Comparison of ENCODE assay signal across 21 cellular contexts in the genomic region with DNA sequence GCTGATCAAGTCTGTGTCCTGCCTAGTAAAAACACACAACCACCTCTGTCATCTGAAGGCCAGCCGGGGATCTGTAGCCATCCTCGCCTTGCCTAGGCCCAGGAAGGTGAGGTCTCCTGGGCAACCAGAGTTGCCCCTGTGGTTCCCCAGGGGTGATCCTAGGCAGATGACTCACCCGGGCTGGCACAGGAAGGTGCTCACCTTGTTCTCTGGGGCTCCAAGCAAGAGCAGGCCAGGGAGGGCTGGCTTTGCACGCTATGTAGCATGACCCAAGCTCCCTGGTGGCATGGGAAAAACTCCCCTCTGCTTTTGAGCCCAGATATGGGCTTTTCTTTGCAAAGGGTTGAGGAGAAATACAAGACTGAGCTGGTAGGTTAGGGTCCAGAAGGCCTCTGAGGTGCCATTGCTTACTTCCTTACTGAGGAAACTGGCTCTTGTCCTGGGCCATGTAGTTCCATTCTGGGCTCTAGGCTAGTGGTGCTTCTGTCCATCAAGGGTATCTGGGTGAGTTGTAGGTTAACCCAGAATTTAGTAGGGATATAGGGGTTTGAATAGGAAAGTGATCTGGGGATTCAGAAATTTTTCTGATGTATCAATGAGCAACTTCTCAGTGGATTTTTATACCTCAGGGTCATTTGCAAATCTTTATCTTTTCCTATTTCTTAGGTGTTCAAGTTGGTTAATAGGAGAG.
A peak's percentile ranks its signal among the peaks of the same experiment; 100 is the strongest.
DNase-seq lines count a peak whose midpoint lies in the region; ATAC-seq, FAIRE-seq and TF ChIP-seq lines count a peak whose summit lies in the region.
"Had no signal": no experiment of that assay in that cellular context is flagged by ENCODE, and none has a peak within 500 bp of the region (broad histone marks: within the 10 kb centered on the region; RNA-seq: fewer than 3 reads in every experiment).

No MANE protein-coding gene starts in this region.

- SMC1A ChIA-PET in GM12878 (lab: Charles Lee; ENCODE audit: uncharacterized antibody, unreplicated experiment) = interaction anchor here (0.6 to 1.0 kb wide), 5 partner anchors 9 to 167 kb away, joined by 3 read pairs; no protein-coding TSS in a partner anchor

- H3K9ac ChIP-seq in GM12878 (ENCODE audit: control insufficient read depth, insufficient read depth, low read length) (no peak overlapping the region), smooth muscle cell (ENCODE audit: low read depth) (no peak overlapping the region)
- H3K9ac ChIP-seq: BLaER1 treated with 17β-estradiol and CSF1 and Interleukin-3, amounts not matched to agents 10 nM and 100 nM had no signal

- TF ChIP-seq EP300 in GM12878 (IDR thresholded peaks at IDR 0.05; ENCODE audit: borderline replicate concordance in 1 of 2, control insufficient read depth in 1 of 2, low read depth in 2 of 2, low read length in 2 of 2) = no peak

- FAIRE-seq in H54 (lab: Jason Lieb, UNC) (no peak), GM12878 (lab: Jason Lieb, UNC) (no peak)
- FAIRE-seq: HTR-8/SVneo had no signal

- POLR2A ChIA-PET in GM12878 (lab: Charles Lee) = no interaction called here

- no peak overlapping the region for H3K4me3 ChIP-seq in GM12878
- no peak overlapping the region for H3K4me3 ChIP-seq in mucosa of descending colon
- H3K4me3 ChIP-seq in smooth muscle cell = no peak overlapping the region
- H3K4me3 ChIP-seq: BLaER1 treated with 17β-estradiol and CSF1 and Interleukin-3, amounts not matched to agents 10 nM and 100 nM; heart right ventricle; prostate gland; upper lobe of left lung had no signal

- H3K27ac ChIP-seq in GM12878 (ENCODE audit: control insufficient read depth, insufficient read depth) = no peak overlapping the region
- H3K27ac ChIP-seq in smooth muscle cell (ENCODE audit: low read depth) = no peak overlapping the region
- H3K27ac ChIP-seq: 22Rv1; BLaER1 treated with 17β-estradiol and CSF1 and Interleukin-3, amounts not matched to agents 10 nM and 100 nM; heart right ventricle; prostate gland; upper lobe of left lung had no signal

- H2AFZ ChIP-seq in GM12878 (ENCODE audit: control insufficient read depth, low read depth, low read length) (no peak overlapping the region), smooth muscle cell (ENCODE audit: low read depth) (no peak overlapping the region)

- H4K20me1 ChIP-seq in GM12878 (ENCODE audit: control insufficient read depth, insufficient read depth) (no peaks in the 10 kb centered on the region), smooth muscle cell (ENCODE audit: low read depth) (no peaks in the 10 kb centered on the region)

- CTCF ChIA-PET in GM12878 (lab: Yijun Ruan, JAX) = interaction anchor here (1.5 to 1.9 kb wide), 2 partner anchors 11 to 163 kb away, joined by 4 to 5 read pairs; no protein-coding TSS in a partner anchor

- H3K9me3 ChIP-seq in GM12878 (replicated peaks; ENCODE audit: control insufficient read depth, insufficient read depth, low read length) = no peaks in the 10 kb centered on the region
- no peaks in the 10 kb centered on the region for H3K9me3 ChIP-seq in mucosa of descending colon
- H3K9me3 ChIP-seq in smooth muscle cell (replicated peaks; ENCODE audit: low read depth) = no peaks in the 10 kb centered on the region
- H3K9me3 ChIP-seq: BLaER1 treated with 17β-estradiol and CSF1 and Interleukin-3, amounts not matched to agents 10 nM and 100 nM; heart right ventricle; prostate gland; upper lobe of left lung had no signal

- H3K36me3 ChIP-seq in GM12878 (ENCODE audit: control insufficient read depth in 2 of 2, insufficient read depth in 2 of 2, low read length in 1 of 2) (no peaks in the 10 kb centered on the region; a peak in 2 of 4 replicates), mucosa of descending colon (ENCODE audit: low read depth) (no peaks in the 10 kb centered on the region), smooth muscle cell (ENCODE audit: low read depth) (no peaks in the 10 kb centered on the region)

- RAD21 ChIA-PET in GM12878 (lab: Charles Lee; ENCODE audit: unreplicated experiment) = interaction anchor here (0.9 kb wide), 1 partner anchor 10 kb away, joined by 3 read pairs; no protein-coding TSS in a partner anchor

- H3K4me2 ChIP-seq in GM12878 (ENCODE audit: control insufficient read depth, insufficient read depth) (no peak overlapping the region), smooth muscle cell (no peak overlapping the region)
- H3K4me2 ChIP-seq: BLaER1 treated with 17β-estradiol and CSF1 and Interleukin-3, amounts not matched to agents 10 nM and 100 nM had no signal

- no peaks in the 10 kb centered on the region for H3K79me2 ChIP-seq in GM12878 (ENCODE audit: control insufficient read depth, insufficient read depth, low read length)
- no peaks in the 10 kb centered on the region for H3K79me2 ChIP-seq in smooth muscle cell (ENCODE audit: low read depth)

- H3K27me3 ChIP-seq in GM12878 (replicated peaks in 1 of 2; ENCODE audit: control insufficient read depth in 2 of 2, insufficient read depth in 2 of 2, low read length in 1 of 2) = no peaks in the 10 kb centered on the region
- no peaks in the 10 kb centered on the region for H3K27me3 ChIP-seq in smooth muscle cell (ENCODE audit: low read depth)
- H3K27me3 ChIP-seq: BLaER1 treated with 17β-estradiol and CSF1 and Interleukin-3, amounts not matched to agents 10 nM and 100 nM; heart right ventricle; upper lobe of left lung had no signal

- TF ChIP-seq POLR2A in H54 (IDR thresholded peaks at IDR 0.05; ENCODE audit: low read depth, low read length) (no peak), GM12878 (IDR thresholded peaks at IDR 0.05; ENCODE audit: low read depth, low read length) (no peak; the same call in 1 of the 2 replicates)

- TF ChIP-seq RAD21 in GM12878 (IDR thresholded peaks at IDR 0.05; ENCODE audit: insufficient read depth, low read depth, low read length) = no peak

- TF ChIP-seq CTCF in GM12878 (IDR thresholded peaks at IDR 0.05 in 2 of 3, conservative IDR thresholded peaks at IDR 0.05 in 1 of 3; ENCODE audit: control insufficient read depth in 2 of 3, extremely low read depth in 1 of 3, insufficient read depth in 1 of 3, low read depth in 3 of 3, low read length in 3 of 3) (no peak), mucosa of descending colon (IDR thresholded peaks at IDR 0.05) (no peak), smooth muscle cell (IDR thresholded peaks at IDR 0.05; ENCODE audit: borderline replicate concordance, insufficient read depth, poor library complexity, severe bottlenecking) (no peak)

- in situ Hi-C loops in GM12878 (cut with MboI) = no loop called here

- ATAC-seq in GM12878 = peak; percentile 33; the same call in 1 of the 3 replicates
- ATAC-seq in mucosa of descending colon = peak; percentile 10

- H3K4me1 ChIP-seq in GM12878 (ENCODE audit: control insufficient read depth, insufficient read depth, low read length) (no peaks in the 10 kb centered on the region), mucosa of descending colon (ENCODE audit: low read depth) (no peaks in the 10 kb centered on the region), smooth muscle cell (ENCODE audit: low read depth) (no peaks in the 10 kb centered on the region)
- H3K4me1 ChIP-seq: BLaER1 treated with 17β-estradiol and CSF1 and Interleukin-3, amounts not matched to agents 10 nM and 100 nM; heart right ventricle; prostate gland; upper lobe of left lung had no signal

- H3F3A ChIP-seq in smooth muscle cell (ENCODE audit: low read depth) = no peaks in the 10 kb centered on the region

- DNase-seq in DMS53 (lab: John Stamatoyannopoulos, UW) (peak; percentile 17), DMS53 treated with DMSO at 0.1 percent for 48 hours (lab: John Stamatoyannopoulos, UW; ENCODE audit: unreplicated experiment) (no peak), H54 (ENCODE audit: insufficient read length, low spot score) (peak; percentile 18), GM12878 (ENCODE audit: low read depth, low spot score) (no peak), mucosa of descending colon (no peak), NCI-H2029 (lab: John Stamatoyannopoulos, UW) (no peak), SHP77 (lab: John Stamatoyannopoulos, UW) (no peak), smooth muscle cell (lab: John Stamatoyannopoulos, UW; ENCODE audit: unreplicated experiment) (no peak)
- DNase-seq: activated CD4-positive, CD25-positive, alpha-beta regulatory T cell treated with anti-CD3 and anti-CD28 coated beads, Interleukin-2, amount 50 U/mL, for 72 hours; effector CD4-positive, alpha-beta T cell; heart right ventricle; mesenchymal stem cell; NCI-H1694 treated with DMSO at 0.1 percent for 48 hours; NCI-H345; SHP77 treated with DMSO at 0.1 percent for 48 hours; stimulated activated naive CD4-positive, alpha-beta T cell; upper lobe of left lung had no signal

- 19% methylated on average over 4 of the region's 4 CpGs for WGBS in GM12878 (ENCODE audit: insufficient coverage, insufficient replicate concordance, low lambda C conversion rate, missing lambda C conversion rate)
- WGBS in smooth muscle cell (ENCODE audit: low lambda C conversion rate) = 95% methylated on average over 4 of the region's 4 CpGs

- BruUV-seq in GM12878 (replicated peaks; lab: Mats Ljungman, UMichigan) = no TSS peak

- intact Hi-C loops in GM12878 (cut with micrococcal nuclease; ENCODE audit: unreplicated experiment) = loop anchor here (5.0 kb wide), 1 partner anchor 161 kb away; no protein-coding TSS in a partner anchor
- intact Hi-C loops in mucosa of descending colon (cut with DNase I, micrococcal nuclease) = no loop called here

TF ChIP-seq in GM12878, 131 proteins besides CTCF, POLR2A, EP300 and RAD21:
- 0 out of 2 replicates have a peak, but pooled peaks have one; percentile 31 for TF ChIP-seq POLR2AphosphoS5 (IDR thresholded peaks at IDR 0.05; ENCODE audit: low read length)
- TF ChIP-seq FOXM1 (IDR thresholded peaks at IDR 0.05; ENCODE audit: low read depth, low read length) = no peak
- no peak for TF ChIP-seq JUND (IDR thresholded peaks at IDR 0.05; ENCODE audit: low read depth, low read length)
- TF ChIP-seq, protein P1, sequence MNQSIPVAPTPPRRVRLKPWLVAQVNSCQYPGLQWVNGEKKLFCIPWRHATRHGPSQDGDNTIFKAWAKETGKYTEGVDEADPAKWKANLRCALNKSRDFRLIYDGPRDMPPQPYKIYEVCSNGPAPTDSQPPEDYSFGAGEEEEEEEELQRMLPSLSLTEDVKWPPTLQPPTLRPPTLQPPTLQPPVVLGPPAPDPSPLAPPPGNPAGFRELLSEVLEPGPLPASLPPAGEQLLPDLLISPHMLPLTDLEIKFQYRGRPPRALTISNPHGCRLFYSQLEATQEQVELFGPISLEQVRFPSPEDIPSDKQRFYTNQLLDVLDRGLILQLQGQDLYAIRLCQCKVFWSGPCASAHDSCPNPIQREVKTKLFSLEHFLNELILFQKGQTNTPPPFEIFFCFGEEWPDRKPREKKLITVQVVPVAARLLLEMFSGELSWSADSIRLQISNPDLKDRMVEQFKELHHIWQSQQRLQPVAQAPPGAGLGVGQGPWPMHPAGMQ (IDR thresholded peaks at IDR 0.05; ENCODE audit: borderline replicate concordance) = no peak
TF ChIP-seq in GM12878: peak in this region for 1.

Comparison
In these comparisons a context has a peak if more than half of its experiments do, and no peak if none do; other contexts are left out.
1. DNase-seq: peak in DMS53 (single experiment) and H54 (single experiment); none in DMS53 treated with DMSO at 0.1 percent for 48 hours (single experiment), GM12878 (single experiment), mucosa of descending colon (0 of 3), NCI-H2029 (single experiment), SHP77 (0 of 2) and smooth muscle cell (single experiment).